Comparison of ENCODE assay signal across 8 cellular contexts in genomic region chr1:228500901-228501871, GRCh38. TPM values are rescaled to one million over a fixed set of nuclear protein-coding genes. Genes with fewer than 3 reads are reported as not detected.
DNase-seq lines count a peak whose midpoint lies in the region; ATAC-seq and TF ChIP-seq lines count a peak whose summit lies in the region.

No MANE protein-coding gene starts in this region.

- H3K36me3 ChIP-seq in mesenchymal stem cell (ENCODE audit: control insufficient read depth in 1 of 2, insufficient read depth in 2 of 2, low read depth in 1 of 2, low read length in 2 of 2), result peaks cover 9 to 15% of the 10 kb centered on the region in 2 experiments

- H3K23ac ChIP-seq in mesenchymal stem cell (ENCODE audit: low read length in 2 of 2), result no peak overlapping the region

- intact Hi-C loops in dorsolateral prefrontal cortex (cut with DNase I), result no loop called here

- no peak overlapping the region for H2AFZ ChIP-seq in mesenchymal stem cell (ENCODE audit: low read depth, low read length)

- ATAC-seq in GM19463 (IDR thresholded peaks at IDR 0.05; ENCODE audit: unreplicated experiment) (peak; percentile 92), HG03565 (IDR thresholded peaks at IDR 0.05; ENCODE audit: unreplicated experiment) (peak; percentile 85)

- no peak overlapping the region for H2BK15ac ChIP-seq in mesenchymal stem cell (ENCODE audit: low read depth, poor library complexity, severe bottlenecking)

- no peak overlapping the region for H3K14ac ChIP-seq in mesenchymal stem cell (ENCODE audit: low read length in 2 of 2)

- H3K9ac ChIP-seq in mesenchymal stem cell (ENCODE audit: low read length), result peak overlapping the region; percentile 66

- H3K4me1 ChIP-seq in mesenchymal stem cell (ENCODE audit: control insufficient read depth, insufficient read depth, low read depth, low read length), result peaks cover 8% of the 10 kb centered on the region

- peak; percentile 70 to 95 (median 89) for TF ChIP-seq CTCF in dorsolateral prefrontal cortex (IDR thresholded peaks at IDR 0.05 in 54 of 56, conservative IDR thresholded peaks at IDR 0.05 in 2 of 56; ENCODE audit: low read depth in 1 of 56, partially characterized antibody in 56 of 56)

- H3K27me3 ChIP-seq in dorsolateral prefrontal cortex, result peaks cover 0 to 5% (median 0%) of the 10 kb centered on the region in 45 donors
- peaks cover 7 to 10% of the 10 kb centered on the region in 2 experiments for H3K27me3 ChIP-seq in mesenchymal stem cell (ENCODE audit: control insufficient read depth in 1 of 2, insufficient read depth in 1 of 2, low read length in 2 of 2)

- H4K8ac ChIP-seq in mesenchymal stem cell (ENCODE audit: low read length), result no peak overlapping the region

- no peak overlapping the region for H2BK12ac ChIP-seq in mesenchymal stem cell (ENCODE audit: low read length in 2 of 2)

- peak overlapping the region; percentile 50 for H3K4me2 ChIP-seq in mesenchymal stem cell (ENCODE audit: low read length, poor library complexity, severe bottlenecking)

- H3K4ac ChIP-seq in mesenchymal stem cell (ENCODE audit: low read depth in 1 of 2, low read length in 2 of 2), result no peak overlapping the region

- no peak overlapping the region for H3K18ac ChIP-seq in mesenchymal stem cell (ENCODE audit: low read depth in 1 of 2, low read length in 2 of 2)

- H3K4me3 ChIP-seq in dorsolateral prefrontal cortex (peak overlapping the region in 54 of 59 donors; percentile 0 to 60 (median 38)), mesenchymal stem cell (ENCODE audit: insufficient read depth in 1 of 2, low read depth in 1 of 2, low read length in 2 of 2) (peak overlapping the region in 1 of 2 experiments; percentile 61)

- no peak overlapping the region for H4K91ac ChIP-seq in mesenchymal stem cell (ENCODE audit: low read length)

- no peak overlapping the region for H2BK5ac ChIP-seq in mesenchymal stem cell (ENCODE audit: low read depth, low read length, poor library complexity, severe bottlenecking)

- H3K79me1 ChIP-seq in mesenchymal stem cell (replicated peaks; ENCODE audit: low read length, poor library complexity, severe bottlenecking), result no peaks in the 10 kb centered on the region

- peak overlapping the region in 4 of 59 donors; percentile 25 to 45 (median 40) for H3K27ac ChIP-seq in dorsolateral prefrontal cortex
- H3K27ac ChIP-seq in mesenchymal stem cell (ENCODE audit: low read length, poor library complexity, severe bottlenecking), result no peak overlapping the region

- no peak overlapping the region for H2BK120ac ChIP-seq in mesenchymal stem cell (ENCODE audit: low read depth, low read length)

- DNase-seq in COLO668 (lab: John Stamatoyannopoulos, UW; ENCODE audit: unreplicated experiment) (peak; percentile 86), NCI-H82 treated with DMSO at 0.1 percent for 48 hours (lab: John Stamatoyannopoulos, UW; ENCODE audit: unreplicated experiment) (peak; percentile 76), dorsolateral prefrontal cortex (peak; percentile 66 to 89 (median 84)), mesenchymal stem cell (peak; percentile 80)
- peak; percentile 90 to 94 for DNase-seq in activated CD4-positive, alpha-beta T cell treated with anti-CD3 and anti-CD28 coated beads, Interleukin-2, amount 50 U/mL, for 48 hours
- peak; percentile 61 for DNase-seq in stimulated activated CD8-positive, alpha-beta memory T cell treated with anti-CD3 and anti-CD28 coated beads, Interleukin-15, amount 100 ng/mL, for 24 hours (ENCODE audit: low read depth)

- WGBS in mesenchymal stem cell, result 37% methylated on average over 17 of the region's 23 CpGs

- H3K9me3 ChIP-seq in mesenchymal stem cell (ENCODE audit: control insufficient read depth, low read length), result no peaks in the 10 kb centered on the region

- no peak overlapping the region for H2AK5ac ChIP-seq in mesenchymal stem cell (ENCODE audit: low read length, severe bottlenecking)

RNA-seq across cellular contexts. Expression of gene RNF187, which starts 14.0 kb away (rescaled TPM):
- 100 to 1,000 TPM; 154 to 378 (median 280) TPM for total RNA-seq in dorsolateral prefrontal cortex
- polyA plus RNA-seq in mesenchymal stem cell (2013, experiment 1 of 2), result 68.0 TPM
- polyA plus RNA-seq in mesenchymal stem cell (2013, experiment 2 of 2), result 67.0 TPM
